Comparison of ENCODE assay signal across 15 cellular contexts in the genomic region with DNA sequence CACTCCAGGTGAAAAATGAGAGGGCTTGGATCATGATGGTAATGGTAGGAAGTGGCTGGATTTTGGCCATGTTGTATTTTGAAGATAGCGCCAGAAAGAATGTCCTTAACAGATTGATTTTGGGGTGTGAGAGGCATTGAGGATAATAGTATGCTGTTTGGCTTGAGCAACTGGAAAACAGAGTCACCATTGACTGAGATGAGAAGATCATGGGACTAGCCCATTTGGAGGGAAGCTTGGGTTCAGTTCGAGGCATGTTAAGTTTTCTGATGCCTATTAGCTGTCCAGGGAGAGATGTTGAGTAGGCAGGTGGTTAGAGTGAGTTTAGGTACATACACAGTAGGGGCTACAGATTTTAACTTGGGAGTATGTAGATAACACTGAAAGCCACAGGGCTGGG. TPM values are rescaled to one million over a fixed set of nuclear protein-coding genes. Genes with fewer than 3 reads are reported as not detected.
DNase-seq lines count a peak whose midpoint lies in the region; ATAC-seq and TF ChIP-seq lines count a peak whose summit lies in the region.
"Had no signal": no experiment of that assay in that cellular context is flagged by ENCODE, and none has a peak within 500 bp of the region (broad histone marks: within the 10 kb centered on the region; RNA-seq: fewer than 3 reads in every experiment).

No MANE protein-coding gene starts in this region.

- H3K27ac Mint-ChIP-seq in CD4-positive, CD25-positive, alpha-beta regulatory T cell: peak overlapping the region; percentile 94 to 100 (median 96)
- peak overlapping the region; percentile 93 to 100 (median 98) for H3K27ac Mint-ChIP-seq in CD8-positive, alpha-beta memory T cell
- H3K27ac Mint-ChIP-seq in activated naive CD8-positive, alpha-beta T cell: peak overlapping the region; percentile 88
- peak overlapping the region; percentile 92 to 100 (median 97) for H3K27ac Mint-ChIP-seq in naive thymus-derived CD4-positive, alpha-beta T cell

- H3K4me1 Mint-ChIP-seq in CD4-positive, CD25-positive, alpha-beta regulatory T cell: peaks cover 12 to 91% (median 51%) of the 10 kb centered on the region in 4 donors
- peaks cover 79 to 89% (median 82%) of the 10 kb centered on the region in 3 donors for H3K4me1 Mint-ChIP-seq in CD8-positive, alpha-beta memory T cell
- H3K4me1 Mint-ChIP-seq in activated naive CD8-positive, alpha-beta T cell (ENCODE audit: low read depth): peaks cover 89% of the 10 kb centered on the region
- peaks cover 62 to 88% (median 82%) of the 10 kb centered on the region in 7 donors for H3K4me1 Mint-ChIP-seq in naive thymus-derived CD4-positive, alpha-beta T cell

- WGBS in stomach, 5 donors: 87 to 92% (median 91%) methylated on average over 2 of the region's 2 CpGs

- no peak for ATAC-seq in CD4-positive, CD25-positive, alpha-beta regulatory T cell (ENCODE audit: low read depth in 2 of 2)
- no peak for ATAC-seq in naive thymus-derived CD4-positive, alpha-beta T cell
- ATAC-seq in GM18867 (IDR thresholded peaks at IDR 0.05; ENCODE audit: unreplicated experiment) (no peak), HG03442 (IDR thresholded peaks at IDR 0.05; ENCODE audit: unreplicated experiment) (no peak)

- no peak overlapping the region for H3K4me3 ChIP-seq in CD4-positive, CD25-positive, alpha-beta regulatory T cell (ENCODE audit: low read depth, low read length)
- no peak overlapping the region for H3K4me3 ChIP-seq in CD8-positive, alpha-beta memory T cell (ENCODE audit: low read length)
- H3K4me3 ChIP-seq in naive thymus-derived CD4-positive, alpha-beta T cell (ENCODE audit: low read length): no peak overlapping the region
- H3K4me3 ChIP-seq in stomach: no peak overlapping the region
- H3K4me3 ChIP-seq: sigmoid colon, testis had no signal

- H3K27me3 ChIP-seq in CD4-positive, CD25-positive, alpha-beta regulatory T cell (ENCODE audit: control insufficient read depth, insufficient read depth, low read length): no peaks in the 10 kb centered on the region
- H3K27me3 ChIP-seq in CD8-positive, alpha-beta memory T cell (ENCODE audit: insufficient read depth, low read length, poor library complexity, severe bottlenecking): no peaks in the 10 kb centered on the region
- H3K27me3 ChIP-seq in naive thymus-derived CD4-positive, alpha-beta T cell (ENCODE audit: control insufficient read depth in 2 of 2, insufficient read depth in 2 of 2, low read length in 2 of 2): no peaks in the 10 kb centered on the region
- H3K27me3 ChIP-seq in stomach: no peaks in the 10 kb centered on the region
- H3K27me3 ChIP-seq: sigmoid colon, testis had no signal

- peaks cover 59% of the 10 kb centered on the region for H3K36me3 ChIP-seq in CD4-positive, CD25-positive, alpha-beta regulatory T cell (ENCODE audit: control insufficient read depth, insufficient read depth, low read length)
- H3K36me3 ChIP-seq in CD8-positive, alpha-beta memory T cell (ENCODE audit: insufficient read depth, low read length): peaks cover 54% of the 10 kb centered on the region
- H3K36me3 ChIP-seq in naive thymus-derived CD4-positive, alpha-beta T cell (ENCODE audit: control insufficient read depth in 2 of 3, insufficient read depth in 3 of 3, low read length in 3 of 3): peaks cover 29 to 58% (median 32%) of the 10 kb centered on the region in 3 experiments
- H3K36me3 ChIP-seq in stomach: peaks cover 40 to 61% (median 51%) of the 10 kb centered on the region in 4 donors

- intact Hi-C loops in naive thymus-derived CD4-positive, alpha-beta T cell (cut with micrococcal nuclease): no loop called here
- intact Hi-C loops in stomach (cut with DNase I; ENCODE audit: low total_unique reads): no loop called here

- CTCF ChIA-PET in CD8-positive, alpha-beta memory T cell (lab: Charles Lee): interaction anchor here (0.9 to 15.5 kb wide), 3 partner anchors 12 to 24 kb away, joined by 3 to 193 read pairs (median 49); a partner anchor contains a TSS
- CTCF ChIA-PET in naive thymus-derived CD4-positive, alpha-beta T cell (lab: Charles Lee): interaction anchor here (0.8 to 13.2 kb wide), 3 partner anchors 9 to 21 kb away, joined by 3 to 236 read pairs (median 35); a partner anchor contains a TSS

- peak overlapping the region in 3 of 4 donors; percentile 19 to 64 (median 44) for H3K4me3 Mint-ChIP-seq in CD4-positive, CD25-positive, alpha-beta regulatory T cell
- H3K4me3 Mint-ChIP-seq in CD8-positive, alpha-beta memory T cell: peak overlapping the region in 6 of 7 donors; percentile 6 to 88 (median 54)
- peak overlapping the region; percentile 53 for H3K4me3 Mint-ChIP-seq in activated naive CD8-positive, alpha-beta T cell
- H3K4me3 Mint-ChIP-seq in naive thymus-derived CD4-positive, alpha-beta T cell: peak overlapping the region; percentile 1 to 91 (median 34)

- no peak for TF ChIP-seq EP300 in stomach (IDR thresholded peaks at IDR 0.05)

- peaks cover 7% of the 10 kb centered on the region for H3K27me3 Mint-ChIP-seq in CD4-positive, CD25-positive, alpha-beta regulatory T cell
- H3K27me3 Mint-ChIP-seq in CD8-positive, alpha-beta memory T cell: peaks cover 0 to 6% of the 10 kb centered on the region in 2 donors
- no peaks in the 10 kb centered on the region for H3K27me3 Mint-ChIP-seq in activated naive CD8-positive, alpha-beta T cell
- no peaks in the 10 kb centered on the region for H3K27me3 Mint-ChIP-seq in naive thymus-derived CD4-positive, alpha-beta T cell

- POLR2A ChIA-PET in CD8-positive, alpha-beta memory T cell (lab: Charles Lee): no interaction called here
- POLR2A ChIA-PET in naive thymus-derived CD4-positive, alpha-beta T cell (lab: Charles Lee): interaction anchor here (0.9 to 30.3 kb wide), 2 partner anchors 20 to 21 kb away, joined by 3 to 604 read pairs; a partner anchor contains a TSS

- peaks cover 45% of the 10 kb centered on the region for H3K36me3 Mint-ChIP-seq in CD4-positive, CD25-positive, alpha-beta regulatory T cell
- H3K36me3 Mint-ChIP-seq in CD8-positive, alpha-beta memory T cell: peaks cover 18 to 63% (median 27%) of the 10 kb centered on the region in 3 donors
- H3K36me3 Mint-ChIP-seq in activated naive CD8-positive, alpha-beta T cell: peaks cover 16% of the 10 kb centered on the region
- H3K36me3 Mint-ChIP-seq in naive thymus-derived CD4-positive, alpha-beta T cell: peaks cover 19 to 60% (median 33%) of the 10 kb centered on the region in 5 donors

- TF ChIP-seq POLR2A in stomach (IDR thresholded peaks at IDR 0.05): no peak

- H3K9me3 ChIP-seq in CD4-positive, CD25-positive, alpha-beta regulatory T cell (ENCODE audit: control insufficient read depth in 2 of 2, low read length in 2 of 2): no peaks in the 10 kb centered on the region
- no peaks in the 10 kb centered on the region for H3K9me3 ChIP-seq in CD8-positive, alpha-beta memory T cell (ENCODE audit: low read length)
- H3K9me3 ChIP-seq in naive thymus-derived CD4-positive, alpha-beta T cell (ENCODE audit: control insufficient read depth in 2 of 3, low read length in 3 of 3): no peaks in the 10 kb centered on the region
- no peaks in the 10 kb centered on the region for H3K9me3 ChIP-seq in stomach
- H3K9me3 ChIP-seq: sigmoid colon, testis had no signal

- H3K4me1 ChIP-seq in CD4-positive, CD25-positive, alpha-beta regulatory T cell (ENCODE audit: control insufficient read depth, insufficient read depth, low read length, poor library complexity, severe bottlenecking): peaks cover 71% of the 10 kb centered on the region
- H3K4me1 ChIP-seq in CD8-positive, alpha-beta memory T cell (ENCODE audit: insufficient read depth, low read length): peaks cover 78% of the 10 kb centered on the region
- peaks cover 71 to 73% of the 10 kb centered on the region in 2 donors for H3K4me1 ChIP-seq in naive thymus-derived CD4-positive, alpha-beta T cell (ENCODE audit: control insufficient read depth in 2 of 2, insufficient read depth in 2 of 2, low read length in 2 of 2)
- H3K4me1 ChIP-seq in stomach: peaks cover 15 to 50% (median 39%) of the 10 kb centered on the region in 4 donors

- H3K27ac ChIP-seq in CD4-positive, CD25-positive, alpha-beta regulatory T cell (ENCODE audit: insufficient read depth, low read length, poor library complexity, severe bottlenecking): peak overlapping the region; percentile 86
- peak overlapping the region; percentile 41 for H3K27ac ChIP-seq in CD8-positive, alpha-beta memory T cell (ENCODE audit: low read depth, low read length)
- H3K27ac ChIP-seq in naive thymus-derived CD4-positive, alpha-beta T cell (ENCODE audit: low read depth, low read length): peak overlapping the region; percentile 82
- H3K27ac ChIP-seq in stomach: no peak overlapping the region
- H3K27ac ChIP-seq: sigmoid colon, testis had no signal

- no peaks in the 10 kb centered on the region for H3K9me3 Mint-ChIP-seq in CD4-positive, CD25-positive, alpha-beta regulatory T cell
- H3K9me3 Mint-ChIP-seq in CD8-positive, alpha-beta memory T cell: no peaks in the 10 kb centered on the region
- H3K9me3 Mint-ChIP-seq in activated naive CD8-positive, alpha-beta T cell (ENCODE audit: low read depth): no peaks in the 10 kb centered on the region
- peaks cover 0 to 6% (median 0%) of the 10 kb centered on the region in 11 donors for H3K9me3 Mint-ChIP-seq in naive thymus-derived CD4-positive, alpha-beta T cell

- DNase-seq in CD4-positive, CD25-positive, alpha-beta regulatory T cell: no peak
- no peak for DNase-seq in CD8-positive, alpha-beta memory T cell
- DNase-seq in naive thymus-derived CD4-positive, alpha-beta T cell: no peak
- DNase-seq in stomach: no peak
- DNase-seq: foreskin fibroblast; IMR-90; NCI-H1930; NCI-H446 treated with DMSO at 0.1 percent for 48 hours; sigmoid colon; stimulated activated CD4-positive, alpha-beta T cell treated with anti-CD3 and anti-CD28 coated beads, Interleukin-1b, Interleukin-23, amount 100 ng/mL, for 48 hours; SW 1271; testis had no signal

- no peak for TF ChIP-seq CTCF in stomach (IDR thresholded peaks at IDR 0.05)

RNA-seq across cellular contexts. Expression of a gene that starts 23.3 kb away (rescaled TPM):
- 540 TPM for total RNA-seq in CD4-positive, CD25-positive, alpha-beta regulatory T cell
- 10 to 100 TPM; 30.4 to 36.1 (median 33.0) TPM for polyA plus RNA-seq in CD4-positive, CD25-positive, alpha-beta regulatory T cell
- 100 to 1,000 TPM; 104 to 108 TPM for total RNA-seq in CD8-positive, alpha-beta memory T cell
- polyA plus RNA-seq in CD8-positive, alpha-beta memory T cell: 73.5 TPM
- 100 to 1,000 TPM; 343 to 559 (median 418) TPM for total RNA-seq in naive thymus-derived CD4-positive, alpha-beta T cell
- 100 to 1,000 TPM in 1 of 2 donors, 10 to 100 TPM in 1; 36.9 to 105 TPM for polyA plus RNA-seq in naive thymus-derived CD4-positive, alpha-beta T cell
- total RNA-seq in stomach: 100 to 1,000 TPM in 2 of 5 donors, 10 to 100 TPM in 3; 37.9 to 576 (median 86.1) TPM
- polyA plus RNA-seq in stomach: 10 to 100 TPM; 16.3 to 32.9 (median 17.5) TPM

Comparison
In these comparisons a context has a peak if more than half of its experiments do, and no peak if none do; other contexts are left out.
1. H3K27ac ChIP-seq: peak in CD4-positive, CD25-positive, alpha-beta regulatory T cell (single experiment), CD8-positive, alpha-beta memory T cell (single experiment) and naive thymus-derived CD4-positive, alpha-beta T cell (single experiment); none in stomach (0 of 5).
2. Peak in every context shown above with its lines, with median percentiles within 50 percentile points of each other: H3K27ac Mint-ChIP-seq and H3K4me3 Mint-ChIP-seq.